In genomic region chr5:61419141-61419540, GRCh38 we compare ENCODE assay signal across 6 cellular contexts.
"Had no signal": no experiment of that assay in that cellular context is flagged by ENCODE, and none has a peak within 500 bp of the region (broad histone marks: within the 10 kb centered on the region; RNA-seq: fewer than 3 reads in every experiment).

No MANE protein-coding gene starts in this region.

- DNase-seq: GM23248, GOT3, H7, HFFc6, IMR-90 had no signal

- H3K27ac Mint-ChIP-seq: HFFc6 had no signal

- H3K9me3 Mint-ChIP-seq: HFFc6 had no signal

- ATAC-seq: HCT116 had no signal

- H3K4me3 Mint-ChIP-seq: HFFc6 had no signal
